ENCODE assay signal across 13 cellular contexts in the genomic region with DNA sequence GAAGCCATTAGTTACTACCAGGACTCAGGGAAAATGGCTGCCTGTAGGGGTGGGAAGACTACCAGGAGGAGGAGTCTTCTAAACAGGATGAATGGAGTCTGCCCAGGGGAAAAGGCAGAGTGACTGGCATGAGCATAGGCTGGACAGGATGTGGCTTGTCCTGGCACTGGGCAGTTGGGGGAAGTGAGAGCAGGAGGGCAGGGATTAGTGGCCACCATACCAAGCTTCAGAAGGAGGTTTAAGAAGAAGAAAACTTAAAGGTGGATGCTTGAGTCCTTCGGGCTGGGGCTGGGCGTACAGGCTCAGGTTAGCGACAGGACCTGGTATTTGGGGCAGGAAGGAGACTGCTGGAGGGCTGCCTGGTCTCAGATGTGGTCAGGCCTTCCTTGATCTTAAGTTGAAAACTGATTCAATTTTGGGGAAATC. TPM values are rescaled to one million over a fixed set of nuclear protein-coding genes. Genes with fewer than 3 reads are reported as not detected.
A peak's percentile ranks its signal among the peaks of the same experiment; 100 is the strongest.
DNase-seq lines count a peak whose midpoint lies in the region; ATAC-seq and TF ChIP-seq lines count a peak whose summit lies in the region.
"Had no signal": no experiment of that assay in that cellular context is flagged by ENCODE, and none has a peak within 500 bp of the region (broad histone marks: within the 10 kb centered on the region; RNA-seq: fewer than 3 reads in every experiment).

No MANE protein-coding gene starts in this region.

- 85% methylated on average over 3 of the region's 3 CpGs for WGBS in prostate gland

- H3K27me3 Mint-ChIP-seq in activated CD4-positive, alpha-beta T cell treated with anti-CD3 and anti-CD28 coated beads, Interleukin-2, amount 10 ng/mL, durations not matched to agents 24 days and 14 days: no peaks in the 10 kb centered on the region

- H3K9me3 Mint-ChIP-seq in activated CD4-positive, alpha-beta T cell treated with anti-CD3 and anti-CD28 coated beads, Interleukin-2, amount 10 ng/mL, durations not matched to agents 24 days and 14 days: no peaks in the 10 kb centered on the region

- TF ChIP-seq POLR2A in prostate gland (IDR thresholded peaks at IDR 0.05): no peak

- H3K36me3 ChIP-seq in prostate gland: no peaks in the 10 kb centered on the region
- H3K36me3 ChIP-seq: ascending aorta, ovary, upper lobe of left lung had no signal

- H3K27me3 ChIP-seq in prostate gland (replicated peaks; ENCODE audit: insufficient read depth): no peaks in the 10 kb centered on the region
- H3K27me3 ChIP-seq: ascending aorta, ovary, upper lobe of left lung had no signal

- peak overlapping the region; percentile 65 for H3K4me3 Mint-ChIP-seq in activated CD4-positive, alpha-beta T cell treated with anti-CD3 and anti-CD28 coated beads, Interleukin-2, amount 10 ng/mL, durations not matched to agents 24 days and 14 days

- peaks cover 29% of the 10 kb centered on the region for H3K4me1 Mint-ChIP-seq in activated CD4-positive, alpha-beta T cell treated with anti-CD3 and anti-CD28 coated beads, Interleukin-2, amount 10 ng/mL, durations not matched to agents 24 days and 14 days

- no peaks in the 10 kb centered on the region for H3K9me3 ChIP-seq in prostate gland
- H3K9me3 ChIP-seq: ascending aorta, ovary, upper lobe of left lung had no signal

- H3K4me1 ChIP-seq in prostate gland (replicated peaks): no peaks in the 10 kb centered on the region
- H3K4me1 ChIP-seq: ascending aorta had no signal

- no peak for TF ChIP-seq CTCF in prostate gland (IDR thresholded peaks at IDR 0.05)

- no peak overlapping the region for H3K27ac ChIP-seq in prostate gland
- H3K27ac ChIP-seq: ovary had no signal

- H3K36me3 Mint-ChIP-seq in activated CD4-positive, alpha-beta T cell treated with anti-CD3 and anti-CD28 coated beads, Interleukin-2, amount 10 ng/mL, durations not matched to agents 24 days and 14 days (ENCODE audit: low read depth): no peaks in the 10 kb centered on the region

- ATAC-seq in sciatic nerve: no peak
- no peak for ATAC-seq in HG03432 (IDR thresholded peaks at IDR 0.05; ENCODE audit: unreplicated experiment)
- ATAC-seq: esophagus mucosa had no signal

- H3K27ac Mint-ChIP-seq in activated CD4-positive, alpha-beta T cell treated with anti-CD3 and anti-CD28 coated beads, Interleukin-2, amount 10 ng/mL, durations not matched to agents 24 days and 14 days: peak overlapping the region; percentile 87

- intact Hi-C loops in activated CD4-positive, alpha-beta T cell treated with anti-CD3 and anti-CD28 coated beads, Interleukin-2, amount 10 ng/mL, durations not matched to agents 24 days and 14 days (cut with micrococcal nuclease): no loop called here
- intact Hi-C loops in sciatic nerve (cut with DNase I) (loop anchor here (5.0 kb wide), 1 partner anchor 174 kb away; a partner anchor contains a TSS), prostate gland (cut with DNase I) (no loop called here)

- H3K4me3 ChIP-seq in prostate gland: no peak overlapping the region
- H3K4me3 ChIP-seq: ascending aorta, ovary, upper lobe of left lung had no signal

- peak; percentile 67 for DNase-seq in activated CD4-positive, alpha-beta T cell treated with anti-CD3 and anti-CD28 coated beads, Interleukin-2, amount 10 ng/mL, durations not matched to agents 24 days and 14 days
- DNase-seq in activated CD4-positive, alpha-beta T cell treated with anti-CD3 and anti-CD28 coated beads, Interleukin-2, amount 50 U/mL, for 4 hours: no peak
- DNase-seq in NCI-H226 (peak; percentile 61), sciatic nerve (ENCODE audit: low spot score) (peak; percentile 42), mucosa of gallbladder (ENCODE audit: low spot score) (no peak), prostate gland (ENCODE audit: low spot score) (no peak)
- peak; percentile 35 for DNase-seq in central memory CD4-positive, alpha-beta T cell
- DNase-seq: activated CD4-positive, alpha-beta T cell treated with anti-CD3 and anti-CD28 coated beads for 1 hour; upper lobe of left lung had no signal

RNA-seq across cellular contexts. Expression of a gene that starts 5.0 kb away (rescaled TPM):
- 103 and 108 TPM in 2 replicates for total RNA-seq in activated CD4-positive, alpha-beta T cell treated with anti-CD3 and anti-CD28 coated beads, Interleukin-2, amount 10 ng/mL, durations not matched to agents 24 days and 14 days
- total RNA-seq in sciatic nerve: 112 TPM
- total RNA-seq in mucosa of gallbladder: 82.1 TPM
- total RNA-seq in prostate gland: 10 to 100 TPM; 37.2 to 53.9 TPM

RNA-seq across cellular contexts. Expression of a gene that starts 41.8 kb away (rescaled TPM):
- 1.6 and 2.4 TPM in 2 replicates for total RNA-seq in activated CD4-positive, alpha-beta T cell treated with anti-CD3 and anti-CD28 coated beads, Interleukin-2, amount 10 ng/mL, durations not matched to agents 24 days and 14 days
- total RNA-seq in sciatic nerve (1.4 TPM), mucosa of gallbladder (233 TPM), prostate gland (1 to 10 TPM; 2.2 to 7.1 TPM)

Comparison
In these comparisons a context has a peak if more than half of its experiments do, and no peak if none do; other contexts are left out.
1. DNase-seq: peak in activated CD4-positive, alpha-beta T cell treated with anti-CD3 and anti-CD28 coated beads, Interleukin-2, amount 10 ng/mL, durations not matched to agents 24 days and 14 days (single experiment), NCI-H226 (single experiment), central memory CD4-positive, alpha-beta T cell (single experiment) and sciatic nerve (single experiment); none in activated CD4-positive, alpha-beta T cell treated with anti-CD3 and anti-CD28 coated beads, Interleukin-2, amount 50 U/mL, for 4 hours (0 of 2), mucosa of gallbladder (single experiment) and prostate gland (single experiment).
2. RNA of a gene that starts 41.8 kb away (total RNA-seq): 233 TPM in mucosa of gallbladder (single experiment); 2.2 to 7.1 TPM in prostate gland, 1.6 to 2.4 TPM in activated CD4-positive, alpha-beta T cell treated with anti-CD3 and anti-CD28 coated beads, Interleukin-2, amount 10 ng/mL, durations not matched to agents 24 days and 14 days and 1.4 TPM in sciatic nerve (single experiment); every median in the first group is over 10 times any median in the second.